8 cellular contexts compared by ENCODE assay signal in genomic region chr1:161039154-161039545, GRCh38. TPM values are rescaled to one million over a fixed set of nuclear protein-coding genes. Genes with fewer than 3 reads are reported as not detected.
DNase-seq lines count a peak whose midpoint lies in the region; ATAC-seq, FAIRE-seq and TF ChIP-seq lines count a peak whose summit lies in the region.

No MANE protein-coding gene starts in this region.

- FAIRE-seq in urothelium cell line (lab: Jason Lieb, UNC): no peak

- ATAC-seq in RWPE2 (ENCODE audit: low read depth) (no peak), psoas muscle (peak in 1 of 4 donors; percentile 14)

- H3K9me3 ChIP-seq in RWPE2 (ENCODE audit: severe bottlenecking): no peaks in the 10 kb centered on the region
- no peaks in the 10 kb centered on the region for H3K9me3 ChIP-seq in esophagus (ENCODE audit: control insufficient read depth in 2 of 2, insufficient read depth in 1 of 2, low read depth in 1 of 2, low read length in 1 of 2)
- H3K9me3 ChIP-seq in psoas muscle: no peaks in the 10 kb centered on the region

- H3K27me3 ChIP-seq in RWPE2 (ENCODE audit: insufficient read depth, poor library complexity, severe bottlenecking): no peaks in the 10 kb centered on the region
- no peaks in the 10 kb centered on the region for H3K27me3 ChIP-seq in esophagus (ENCODE audit: control insufficient read depth in 1 of 2, insufficient read depth in 2 of 2, low read length in 2 of 2)
- no peaks in the 10 kb centered on the region for H3K27me3 ChIP-seq in psoas muscle (ENCODE audit: insufficient read depth in 3 of 3, low read length in 2 of 3)

- H3K27ac ChIP-seq in RWPE2 (ENCODE audit: poor library complexity, severe bottlenecking): no peak overlapping the region
- H3K27ac ChIP-seq in esophagus (ENCODE audit: low read depth in 2 of 2, low read length in 1 of 2): peak overlapping the region; percentile 89 to 90
- no peak overlapping the region for H3K27ac ChIP-seq in psoas muscle

- intact Hi-C loops in psoas muscle (cut with DNase I): no loop called here

- peaks cover 42% of the 10 kb centered on the region for H3K36me3 ChIP-seq in RWPE2 (ENCODE audit: low read depth)
- peaks cover 15 to 29% of the 10 kb centered on the region in 2 donors for H3K36me3 ChIP-seq in esophagus (ENCODE audit: control insufficient read depth in 2 of 2, insufficient read depth in 2 of 2, low read length in 1 of 2)
- H3K36me3 ChIP-seq in psoas muscle (ENCODE audit: insufficient read depth in 1 of 2, low read depth in 1 of 2): peaks cover 10 to 40% of the 10 kb centered on the region in 2 donors

- H3K4me1 ChIP-seq in RWPE2 (ENCODE audit: insufficient read depth, poor library complexity, severe bottlenecking): peaks cover 4% of the 10 kb centered on the region
- H3K4me1 ChIP-seq in esophagus (ENCODE audit: control insufficient read depth in 2 of 2, insufficient read depth in 2 of 2, low read length in 1 of 2): peaks cover 0 to 5% of the 10 kb centered on the region in 2 donors
- peaks cover 8% of the 10 kb centered on the region for H3K4me1 ChIP-seq in psoas muscle

- WGBS in esophagus, 2 donors: 8 to 13% methylated on average over 3 of the region's 3 CpGs
- WGBS in psoas muscle, 3 donors: 5 to 10% (median 7%) methylated on average over 2 to 3 of the region's 3 CpGs

- TF ChIP-seq CTCF in GM12864 (IDR thresholded peaks at IDR 0.05; ENCODE audit: low read depth, low read length, missing control alignments) (no peak), RWPE2 (IDR thresholded peaks at IDR 0.05; ENCODE audit: poor library complexity, severe bottlenecking) (no peak), psoas muscle (IDR thresholded peaks at IDR 0.05) (no peak)

- DNase-seq in GM12864 (ENCODE audit: low read depth) (no peak), RWPE2 (ENCODE audit: low spot score) (no peak), psoas muscle (no peak), HuH-7 (ENCODE audit: low spot score) (no peak), HPDE6-E6E7 (ENCODE audit: extremely low spot score) (no peak), urothelium cell line (ENCODE audit: low spot score) (no peak)
- no peak for DNase-seq in NK-92 treated with Interleukin-12 subunit alpha and Interleukin-12 subunit beta, amount 100 ng/mL, for 24 hours (lab: John Stamatoyannopoulos, UW)

- H3K4me3 ChIP-seq in GM12864 (ENCODE audit: low read depth, low read length) (peak overlapping the region; percentile 83), RWPE2 (ENCODE audit: severe bottlenecking) (peak overlapping the region; percentile 89), esophagus (ENCODE audit: low read depth in 1 of 2, low read length in 2 of 2) (peak overlapping the region; percentile 68 to 88), psoas muscle (peak overlapping the region; percentile 64)

RNA-seq across cellular contexts. Expression of gene TSTD1, which starts 0.4 kb away (rescaled TPM):
- 100 to 1,000 TPM in 1 of 2 donors, 10 to 100 TPM in 1; 92.4 to 117 TPM for polyA plus RNA-seq in esophagus
- 10 to 100 TPM in 2 of 4 donors, 1 to 10 TPM in 2; 2.5 to 33.9 (median 8.2) TPM for total RNA-seq in psoas muscle
- polyA plus RNA-seq in psoas muscle: 10 to 100 TPM in 2 of 3 donors, 1 to 10 TPM in 1; 9.3 to 20.5 (median 10.4) TPM

RNA-seq across cellular contexts. Expression of gene USF1, which starts 6.6 kb away (rescaled TPM):
- polyA plus RNA-seq in esophagus (10 to 100 TPM; 37.6 to 50.1 TPM), psoas muscle (10 to 100 TPM; 40.0 to 68.1 (median 58.8) TPM)
- 10 to 100 TPM; 29.8 to 50.6 (median 37.3) TPM for total RNA-seq in psoas muscle

RNA-seq across cellular contexts. Expression of gene F11R, which starts 18.2 kb away (rescaled TPM):
- polyA plus RNA-seq in esophagus: 10 to 100 TPM; 56.5 to 76.4 TPM
- total RNA-seq in psoas muscle: 10 to 100 TPM in 1 of 4 donors, 1 to 10 TPM in 3; 5.1 to 13.8 (median 8.6) TPM
- 1 to 10 TPM; 2.9 to 5.2 (median 3.6) TPM for polyA plus RNA-seq in psoas muscle

RNA-seq across cellular contexts. Expression of gene ARHGAP30, which starts 30.5 kb away (rescaled TPM):
- polyA plus RNA-seq in esophagus (1 to 10 TPM; 7.9 to 9.5 TPM), psoas muscle (under 1 TPM; 0.44 to 0.73 (median 0.47) TPM)
- total RNA-seq in psoas muscle: 1 to 10 TPM; 1.6 to 3.3 (median 1.8) TPM

RNA-seq across cellular contexts. Expression of gene NECTIN4, which starts 50.2 kb away (rescaled TPM):
- 10 to 100 TPM; 44.9 to 80.5 TPM for polyA plus RNA-seq in esophagus
- total RNA-seq in psoas muscle: not detected
- under 1 TPM in 2 of 3 donors, not detected in 1; 0.01 to 0.03 TPM for polyA plus RNA-seq in psoas muscle

Comparison
In these comparisons a context has a peak if more than half of its experiments do, and no peak if none do; other contexts are left out.
1. H3K27ac ChIP-seq: peak in esophagus (2 of 2); none in RWPE2 (single experiment) and psoas muscle (single experiment).
2. RNA of gene TSTD1, which starts 0.4 kb away (polyA plus RNA-seq): 92.4 to 117 TPM in esophagus; 9.3 to 20.5 TPM in psoas muscle; every median in the first group is over 4 times any median in the second.
3. RNA of gene F11R, which starts 18.2 kb away (polyA plus RNA-seq): 56.5 to 76.4 TPM in esophagus; 2.9 to 5.2 TPM in psoas muscle; every median in the first group is over 4 times any median in the second.
4. Peak in every context shown above with its lines, with median percentiles within 50 percentile points of each other: H3K4me3 ChIP-seq.